Comparison of ENCODE assay signal across 10 cellular contexts in the genomic region with DNA sequence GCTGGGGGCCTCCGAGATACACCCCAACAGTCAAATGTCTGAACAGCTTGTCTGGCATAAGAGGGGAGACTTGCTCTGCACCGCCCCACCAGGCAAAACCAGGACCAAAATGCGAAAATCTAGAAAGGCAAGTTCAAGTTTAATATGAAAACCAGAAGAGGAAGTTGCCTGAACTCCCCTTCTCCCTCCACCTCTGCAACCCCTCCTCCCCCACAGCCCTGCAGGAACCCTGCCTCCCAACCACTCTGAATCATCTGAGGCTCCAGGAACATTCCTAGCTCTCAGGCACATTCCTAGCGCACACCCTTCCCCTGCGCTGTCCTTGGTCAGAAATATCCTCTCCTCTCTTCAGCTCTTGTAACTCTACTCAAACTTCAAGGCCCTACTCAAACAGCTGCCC. TPM values are rescaled to one million over a fixed set of nuclear protein-coding genes. Genes with fewer than 3 reads are reported as not detected.
DNase-seq lines count a peak whose midpoint lies in the region; ATAC-seq and TF ChIP-seq lines count a peak whose summit lies in the region.
"Had no signal": no experiment of that assay in that cellular context is flagged by ENCODE, and none has a peak within 500 bp of the region (broad histone marks: within the 10 kb centered on the region; RNA-seq: fewer than 3 reads in every experiment).

No MANE protein-coding gene starts in this region.

- no peak overlapping the region for H3K4me3 ChIP-seq in kidney epithelial cell (ENCODE audit: low read depth, low read length)
- H3K4me3 ChIP-seq: upper lobe of left lung had no signal

- no peak for TF ChIP-seq CTCF in kidney epithelial cell (IDR thresholded peaks at IDR 0.05; ENCODE audit: insufficient read depth, low read length, poor library complexity, severe bottlenecking)

- DNase-seq in EH (ENCODE audit: low read depth) (peak; percentile 8), HuH-7 (ENCODE audit: low spot score) (peak; percentile 28), kidney epithelial cell (ENCODE audit: low read depth) (peak; percentile 41), NCI-H1694 treated with DMSO at 0.1 percent for 48 hours (lab: John Stamatoyannopoulos, UW) (no peak), T-helper 17 cell (no peak)

- no peaks in the 10 kb centered on the region for H3K27me3 ChIP-seq in kidney epithelial cell (ENCODE audit: control insufficient read depth, insufficient read depth, low read length)
- H3K27me3 ChIP-seq: upper lobe of left lung had no signal

- H3K36me3 ChIP-seq in kidney epithelial cell (ENCODE audit: control insufficient read depth, insufficient read depth, low read length): no peaks in the 10 kb centered on the region
- H3K36me3 ChIP-seq: upper lobe of left lung had no signal

- no peak overlapping the region for H3K27ac Mint-ChIP-seq in T-helper 17 cell
- H3K27ac Mint-ChIP-seq: activated T-helper 17 cell treated with anti-CD3 and anti-CD28 coated beads, Interleukin-2, amount 50 U/mL, for 72 hours had no signal

- no peaks in the 10 kb centered on the region for H3K36me3 Mint-ChIP-seq in T-helper 17 cell (ENCODE audit: low read depth)

- ATAC-seq in SK-N-SH treated with all-trans-retinoic acid at 6 μM for 48 hours (peak; percentile 50; the same call in 1 of the 3 replicates), T-helper 17 cell (no peak), GM18861 (IDR thresholded peaks at IDR 0.05; ENCODE audit: unreplicated experiment) (no peak), GM21515 (IDR thresholded peaks at IDR 0.05; ENCODE audit: unreplicated experiment) (no peak)
- ATAC-seq: activated T-helper 17 cell treated with anti-CD3 and anti-CD28 coated beads, Interleukin-2, amount 50 U/mL, for 72 hours had no signal

- no peaks in the 10 kb centered on the region for H3K4me1 Mint-ChIP-seq in T-helper 17 cell
- H3K4me1 Mint-ChIP-seq: activated T-helper 17 cell treated with anti-CD3 and anti-CD28 coated beads, Interleukin-2, amount 50 U/mL, for 72 hours had no signal

- no peaks in the 10 kb centered on the region for H3K9me3 ChIP-seq in T-helper 17 cell (ENCODE audit: control insufficient read depth, low read length, poor library complexity, severe bottlenecking)
- H3K9me3 ChIP-seq: upper lobe of left lung had no signal

- H3K4me3 Mint-ChIP-seq in T-helper 17 cell: no peak overlapping the region
- H3K4me3 Mint-ChIP-seq: activated T-helper 17 cell treated with anti-CD3 and anti-CD28 coated beads, Interleukin-2, amount 50 U/mL, for 72 hours had no signal

- peaks cover 38% of the 10 kb centered on the region for H3K27me3 Mint-ChIP-seq in T-helper 17 cell

TF ChIP-seq in SK-N-SH treated with all-trans-retinoic acid at 6 μM for 48 hours, 23 proteins besides CTCF, POLR2A, EP300 and RAD21:
- TF ChIP-seq, protein P1, sequence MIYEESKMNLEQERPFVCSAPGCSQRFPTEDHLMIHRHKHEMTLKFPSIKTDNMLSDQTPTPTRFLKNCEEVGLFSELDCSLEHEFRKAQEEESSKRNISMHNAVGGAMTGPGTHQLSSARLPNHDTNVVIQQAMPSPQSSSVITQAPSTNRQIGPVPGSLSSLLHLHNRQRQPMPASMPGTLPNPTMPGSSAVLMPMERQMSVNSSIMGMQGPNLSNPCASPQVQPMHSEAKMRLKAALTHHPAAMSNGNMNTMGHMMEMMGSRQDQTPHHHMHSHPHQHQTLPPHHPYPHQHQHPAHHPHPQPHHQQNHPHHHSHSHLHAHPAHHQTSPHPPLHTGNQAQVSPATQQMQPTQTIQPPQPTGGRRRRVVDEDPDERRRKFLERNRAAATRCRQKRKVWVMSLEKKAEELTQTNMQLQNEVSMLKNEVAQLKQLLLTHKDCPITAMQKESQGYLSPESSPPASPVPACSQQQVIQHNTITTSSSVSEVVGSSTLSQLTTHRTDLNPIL (CRISPR knock-in tag; IDR thresholded peaks at IDR 0.05; ENCODE audit: low read depth): no peak

RNA-seq across cellular contexts. Expression of a gene that starts 36.7 kb away (rescaled TPM):
- total RNA-seq in kidney epithelial cell (not detected in 2 replicates), T-helper 17 cell (not detected)
- total RNA-seq: activated T-helper 17 cell treated with anti-CD3 and anti-CD28 coated beads, Interleukin-2, amount 50 U/mL, for 72 hours; upper lobe of left lung had no signal

Comparison
In these comparisons a context has a peak if more than half of its experiments do, and no peak if none do; other contexts are left out.
1. DNase-seq: peak in EH (single experiment), HuH-7 (single experiment) and kidney epithelial cell (single experiment); none in NCI-H1694 treated with DMSO at 0.1 percent for 48 hours (single experiment) and T-helper 17 cell (0 of 3).